Comparison of ENCODE assay signal across 12 cellular contexts in genomic region chr14:63752449-63753169, GRCh38. TPM values are rescaled to one million over a fixed set of nuclear protein-coding genes. Genes with fewer than 3 reads are reported as not detected.
DNase-seq lines count a peak whose midpoint lies in the region; ATAC-seq and TF ChIP-seq lines count a peak whose summit lies in the region.
"Had no signal": no experiment of that assay in that cellular context is flagged by ENCODE, and none has a peak within 500 bp of the region (broad histone marks: within the 10 kb centered on the region; RNA-seq: fewer than 3 reads in every experiment).

No MANE protein-coding gene starts in this region.

- no peaks in the 10 kb centered on the region for H3K36me3 ChIP-seq in brain microvascular endothelial cell (replicated peaks)

- no peak overlapping the region for H3K27ac ChIP-seq in brain microvascular endothelial cell
- H3K27ac ChIP-seq: skin epidermis had no signal

- H3K27me3 ChIP-seq in brain microvascular endothelial cell (replicated peaks), result no peaks in the 10 kb centered on the region

- TF ChIP-seq CTCF in brain microvascular endothelial cell (IDR thresholded peaks at IDR 0.05; ENCODE audit: low read depth, low read length, missing control alignments), result no peak

- no peak for ATAC-seq in HG02852 (IDR thresholded peaks at IDR 0.05; ENCODE audit: unreplicated experiment)
- ATAC-seq in GM21723 (IDR thresholded peaks at IDR 0.05; ENCODE audit: unreplicated experiment), result no peak
- ATAC-seq in HG03139 (IDR thresholded peaks at IDR 0.05; ENCODE audit: unreplicated experiment), result no peak
- no peak for ATAC-seq in GM21526 (IDR thresholded peaks at IDR 0.05; ENCODE audit: low FRiP score, unreplicated experiment)

- H3K4me3 ChIP-seq in brain microvascular endothelial cell (ENCODE audit: low read depth, low read length), result no peak overlapping the region
- H3K4me3 ChIP-seq: skin epidermis had no signal

- DNase-seq in ELR (ENCODE audit: low read depth) (peak; percentile 86), NCI-H226 (peak; percentile 73), brain microvascular endothelial cell (peak; percentile 79), mucosa of gallbladder (ENCODE audit: low spot score) (peak; percentile 42)
- DNase-seq: midbrain; stimulated activated CD8-positive, alpha-beta memory T cell treated with anti-CD3 and anti-CD28 coated beads, Interleukin-4, amount 100 ng/mL, for 48 hours; T-helper 1 cell had no signal

- in situ Hi-C loops in brain microvascular endothelial cell (cut with HindIII; ENCODE audit: low pct_ligation_motif_present, low sequenced_read_pairs), result no loop called here

RNA-seq across cellular contexts. Expression of gene SGPP1, which starts 24.7 kb away (rescaled TPM):
- total RNA-seq in mucosa of gallbladder, result 30.2 TPM
